8 cellular contexts compared by ENCODE assay signal in genomic region chr3:183161552-183162345, GRCh38. TPM values are rescaled to one million over a fixed set of nuclear protein-coding genes. Genes with fewer than 3 reads are reported as not detected.
DNase-seq lines count a peak whose midpoint lies in the region; ATAC-seq, FAIRE-seq and TF ChIP-seq lines count a peak whose summit lies in the region.

No MANE protein-coding gene starts in this region.

- intact Hi-C loops in lower leg skin (cut with DNase I; ENCODE audit: low total_unique reads): no loop called here
- intact Hi-C loops in upper lobe of right lung (cut with DNase I): no loop called here

- H3K36me3 ChIP-seq in astrocyte (ENCODE audit: insufficient read depth, low read length): no peaks in the 10 kb centered on the region
- no peaks in the 10 kb centered on the region for H3K36me3 ChIP-seq in upper lobe of right lung

- H3K79me2 ChIP-seq in astrocyte (ENCODE audit: insufficient read depth, low read length): no peaks in the 10 kb centered on the region

- H3K27me3 ChIP-seq in astrocyte (ENCODE audit: insufficient read depth, low read length) (peaks cover 16% of the 10 kb centered on the region), upper lobe of right lung (peaks cover 18% of the 10 kb centered on the region)

- TF ChIP-seq POLR2A in GM12891 (IDR thresholded peaks at IDR 0.05; ENCODE audit: low read depth, low read length) (0 out of 2 replicates have a peak, but pooled peaks have one; percentile 51), lower leg skin (IDR thresholded peaks at IDR 0.05) (no peak)

- FAIRE-seq in GM12891 (lab: Jason Lieb, UNC) (peak; percentile 98), astrocyte (lab: Jason Lieb, UNC) (no peak)

- ATAC-seq in GM19467 (IDR thresholded peaks at IDR 0.05; ENCODE audit: unreplicated experiment): peak; percentile 81
- peak; percentile 66 for ATAC-seq in HG03469 (IDR thresholded peaks at IDR 0.05; ENCODE audit: unreplicated experiment)
- peak; percentile 5 for ATAC-seq in upper lobe of right lung

- H3K27ac Mint-ChIP-seq in astrocyte (ENCODE audit: unreplicated experiment): no peak overlapping the region

- H3K27me3 Mint-ChIP-seq in astrocyte (ENCODE audit: low read depth, unreplicated experiment): peaks cover 23% of the 10 kb centered on the region

- peak; percentile 42 for DNase-seq in GM12891 (ENCODE audit: insufficient read length, low spot score)
- no peak for DNase-seq in astrocyte (ENCODE audit: low read depth)
- DNase-seq in lower leg skin (ENCODE audit: low spot score in 2 of 2): no peak
- no peak for DNase-seq in upper lobe of right lung
- DNase-seq in ureter (ENCODE audit: low spot score): no peak
- no peak for DNase-seq in NCI-H526 treated with DMSO at 0.1 percent for 48 hours (lab: John Stamatoyannopoulos, UW)

- H4K20me1 ChIP-seq in astrocyte (ENCODE audit: insufficient read depth, low read length): no peaks in the 10 kb centered on the region

- H3K9me3 ChIP-seq in astrocyte (ENCODE audit: insufficient read depth, low read depth, low read length): no peaks in the 10 kb centered on the region
- H3K9me3 ChIP-seq in upper lobe of right lung: no peaks in the 10 kb centered on the region

- H3K9ac ChIP-seq in astrocyte (ENCODE audit: low read length): no peak overlapping the region

- H3K9me3 Mint-ChIP-seq in astrocyte (ENCODE audit: unreplicated experiment): no peaks in the 10 kb centered on the region

- H2AFZ ChIP-seq in astrocyte (ENCODE audit: low read depth, low read length): peak overlapping the region; percentile 67

- WGBS in lower leg skin, 2 donors: 45% methylated on average over 25 of the region's 25 CpGs

- peak overlapping the region; percentile 80 for H3K4me3 Mint-ChIP-seq in astrocyte (ENCODE audit: unreplicated experiment)

- H3K4me1 Mint-ChIP-seq in astrocyte (ENCODE audit: low read depth, unreplicated experiment): peaks cover 21% of the 10 kb centered on the region

- H3K4me2 ChIP-seq in astrocyte (ENCODE audit: low read length): peak overlapping the region; percentile 92

- no peak overlapping the region for H3K27ac ChIP-seq in astrocyte (ENCODE audit: low read depth, low read length)
- H3K27ac ChIP-seq in upper lobe of right lung: peak overlapping the region; percentile 70

- peak overlapping the region; percentile 66 for H3K4me3 ChIP-seq in astrocyte (ENCODE audit: insufficient read depth, low read depth, low read length)
- peak overlapping the region; percentile 44 for H3K4me3 ChIP-seq in lower leg skin (ENCODE audit: low read depth, poor library complexity, severe bottlenecking)
- peak overlapping the region; percentile 59 for H3K4me3 ChIP-seq in upper lobe of right lung

- H3K4me1 ChIP-seq in astrocyte (ENCODE audit: insufficient read depth, low read length) (peaks cover 11% of the 10 kb centered on the region), upper lobe of right lung (peaks cover 3% of the 10 kb centered on the region)

- TF ChIP-seq CTCF in astrocyte (IDR thresholded peaks at IDR 0.05; ENCODE audit: insufficient read depth, low read depth, low read length) (no peak), lower leg skin (IDR thresholded peaks at IDR 0.05) (no peak), upper lobe of right lung (IDR thresholded peaks at IDR 0.05) (no peak)

- H3K36me3 Mint-ChIP-seq in astrocyte (ENCODE audit: low read depth, unreplicated experiment): no peaks in the 10 kb centered on the region

TF ChIP-seq in GM12891, 5 proteins besides CTCF, POLR2A, EP300 and RAD21:
- TF ChIP-seq TAF1 (IDR thresholded peaks at IDR 0.05; ENCODE audit: low read depth, low read length): peak; percentile 46
- peak; percentile 95 for TF ChIP-seq SPI1 (IDR thresholded peaks at IDR 0.05; ENCODE audit: low read depth, low read length)
- TF ChIP-seq POU2F2 (IDR thresholded peaks at IDR 0.05; ENCODE audit: low read depth, low read length): peak; percentile 62
- TF ChIP-seq PAX5 (IDR thresholded peaks at IDR 0.05; ENCODE audit: insufficient read depth, low read length, severe bottlenecking): peak; percentile 84
- peak; percentile 59; the same call in 1 of the 2 replicates for TF ChIP-seq POLR2AphosphoS5 (IDR thresholded peaks at IDR 0.05; ENCODE audit: low read depth, low read length)

RNA-seq across cellular contexts. Expression of gene LAMP3, which starts 0.8 kb away (rescaled TPM):
- polyA plus RNA-seq in GM12891 (2012; ENCODE audit: low read depth, missing spikeins): 57.1 TPM
- 0.67 and 1.5 TPM in 2 replicates for total RNA-seq in astrocyte
- total RNA-seq in lower leg skin: 1 to 10 TPM in 1 of 4 donors, under 1 TPM in 2, not detected in 1; 0.76 to 2.2 (median 0.91) TPM
- 283 TPM for total RNA-seq in upper lobe of right lung
- total RNA-seq in ureter: 5.3 TPM

Comparison
In these comparisons a context has a peak if more than half of its experiments do, and no peak if none do; other contexts are left out.
1. ATAC-seq: peak in every context shown above with its lines; median percentile 81 in GM19467; 66 in HG03469; 5 in upper lobe of right lung.
2. RNA of gene LAMP3, which starts 0.8 kb away (total RNA-seq): 283 TPM in upper lobe of right lung (single experiment); 5.3 TPM in ureter (single experiment), 0.67 to 1.5 TPM in astrocyte and 0.76 to 2.2 TPM in lower leg skin; every median in the first group is over 10 times any median in the second.
3. Peak in every context shown above with its lines, with median percentiles within 50 percentile points of each other: H3K4me3 ChIP-seq.